In the genomic region with DNA sequence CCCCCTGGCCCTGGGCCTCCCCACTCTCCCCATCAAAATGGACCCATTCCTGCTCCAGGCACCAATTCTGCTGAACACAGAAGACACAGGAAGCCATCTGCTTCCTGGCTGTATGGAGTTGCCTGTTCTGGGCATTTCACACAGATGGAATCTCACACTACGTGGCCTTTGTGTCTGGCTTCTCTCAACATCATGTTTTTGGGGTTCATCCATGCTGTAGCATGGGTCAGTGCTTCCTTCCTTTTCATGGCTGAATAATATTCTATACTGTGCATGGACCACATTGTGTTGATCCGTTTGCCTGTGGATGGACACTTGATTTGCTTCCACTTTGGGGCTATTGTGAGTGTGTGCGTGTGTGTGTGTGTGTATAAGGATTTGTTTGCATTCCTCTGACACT, we compare ENCODE assay signal across 21 cellular contexts. TPM values are rescaled to one million over a fixed set of nuclear protein-coding genes. Genes with fewer than 3 reads are reported as not detected.
DNase-seq lines count a peak whose midpoint lies in the region; ATAC-seq, FAIRE-seq and TF ChIP-seq lines count a peak whose summit lies in the region.
"Had no signal": no experiment of that assay in that cellular context is flagged by ENCODE, and none has a peak within 500 bp of the region (broad histone marks: within the 10 kb centered on the region; RNA-seq: fewer than 3 reads in every experiment).

No MANE protein-coding gene starts in this region.

- H3K14ac ChIP-seq in H1 (ENCODE audit: insufficient read length) = no peak overlapping the region

- no peak for TF ChIP-seq POLR2A in H1 (IDR thresholded peaks at IDR 0.05; ENCODE audit: control extremely low read depth in 1 of 2, low read depth in 2 of 2, low read length in 2 of 2)

- H4K20me1 ChIP-seq in H1 (replicated peaks in 1 of 2; ENCODE audit: control insufficient read depth in 1 of 2, insufficient read depth in 2 of 2, low read length in 2 of 2) (peaks cover 0 to 2% of the 10 kb centered on the region in 2 experiments), osteoblast (ENCODE audit: insufficient read depth, low read length) (no peaks in the 10 kb centered on the region)
- H4K20me1 ChIP-seq: BLaER1 had no signal

- no peak overlapping the region for H3K56ac ChIP-seq in H1 (replicated peaks; ENCODE audit: insufficient read length, low read depth, low read length)

- no peak overlapping the region for H2BK20ac ChIP-seq in H1 (ENCODE audit: low read length)

- H2BK15ac ChIP-seq in H1 (ENCODE audit: low read length) = 0 out of 2 replicates have a peak overlapping the region, but pooled peaks have one; percentile 10

- no peak for FAIRE-seq in H1 (lab: Jason Lieb, UNC)
- FAIRE-seq: A204.1, GM12892, GM18507, H54 had no signal

- H3K23me2 ChIP-seq in H1 (ENCODE audit: low read depth, low read length) = 0 out of 2 replicates have a peak, but pooled peaks cover 3% of the 10 kb centered on the region

- TF ChIP-seq EP300 in H1 (IDR thresholded peaks at IDR 0.05; ENCODE audit: borderline replicate concordance in 1 of 2, low read depth in 2 of 2, low read length in 2 of 2) = no peak

- H2BK12ac ChIP-seq in H1 (ENCODE audit: low read depth, low read length) = no peak overlapping the region

- 89% methylated on average over 3 of the region's 3 CpGs; no CpG with 5 or more reads in 1 of the 2 experiments for WGBS in H1 (ENCODE audit: extremely low coverage in 1 of 2, insufficient coverage in 1 of 2, insufficient read length in 1 of 2, insufficient replicate concordance in 2 of 2, low coverage in 1 of 2, low lambda C conversion rate in 2 of 2, missing lambda C conversion rate in 1 of 2), 2 experiments

- H3K27me3 ChIP-seq in H1 (replicated peaks in 1 of 4; ENCODE audit: control insufficient read depth in 3 of 4, extremely low read depth in 1 of 4, insufficient read depth in 3 of 4, low read length in 3 of 4) (no peaks in the 10 kb centered on the region), osteoblast (ENCODE audit: insufficient read depth, low read length) (no peaks in the 10 kb centered on the region), WERI-Rb-1 (ENCODE audit: insufficient read depth, low read depth, severe bottlenecking) (no peaks in the 10 kb centered on the region)
- H3K27me3 ChIP-seq: BLaER1 had no signal

- H3K4me2 ChIP-seq in H1 (ENCODE audit: insufficient read depth in 1 of 2, low read depth in 2 of 2, low read length in 2 of 2) (no peak overlapping the region), osteoblast (ENCODE audit: insufficient read depth, low read length) (no peak overlapping the region)
- H3K4me2 ChIP-seq: BLaER1 had no signal

- peak overlapping the region; percentile 75; the same call in 1 of the 2 replicates for H2AK5ac ChIP-seq in H1 (ENCODE audit: low read depth, low read length)

- H2AFZ ChIP-seq in H1 (ENCODE audit: low read length) (no peak overlapping the region), osteoblast (ENCODE audit: low read length) (no peak overlapping the region)
- H2AFZ ChIP-seq: GM23248 had no signal

- peaks cover 0 to 6% (median 4%) of the 10 kb centered on the region in 4 experiments; a peak in 5 of 7 replicates for H3K4me1 ChIP-seq in H1 (replicated peaks in 1 of 4; ENCODE audit: control insufficient read depth in 3 of 4, insufficient read depth in 4 of 4, low read length in 3 of 4)
- peaks cover 2% of the 10 kb centered on the region for H3K4me1 ChIP-seq in osteoblast (ENCODE audit: insufficient read depth, low read length)

- H3K18ac ChIP-seq in H1 (ENCODE audit: extremely low read depth, low read length) = no peak overlapping the region

- H3K36me3 ChIP-seq in H1 (ENCODE audit: control insufficient read depth in 2 of 4, insufficient read depth in 4 of 4, low read length in 3 of 4) (no peaks in the 10 kb centered on the region), osteoblast (ENCODE audit: insufficient read depth, low read length) (no peaks in the 10 kb centered on the region), WERI-Rb-1 (no peaks in the 10 kb centered on the region)
- H3K36me3 ChIP-seq: BLaER1 had no signal

- H4K8ac ChIP-seq in H1 (ENCODE audit: extremely low read depth, insufficient read depth, low read length) = no peak overlapping the region

- H3K79me2 ChIP-seq in H1 (ENCODE audit: control insufficient read depth in 1 of 2, insufficient read depth in 2 of 2, low read length in 2 of 2) (no peaks in the 10 kb centered on the region), osteoblast (ENCODE audit: insufficient read depth, low read length) (no peaks in the 10 kb centered on the region)

- H2BK5ac ChIP-seq in H1 (ENCODE audit: low read depth, low read length) = no peak overlapping the region

- H2BK120ac ChIP-seq in H1 (replicated peaks; ENCODE audit: low read depth, low read length) = no peak overlapping the region

- no peak overlapping the region for H4K91ac ChIP-seq in H1 (replicated peaks; ENCODE audit: insufficient read length, low read length)

- no peak for ATAC-seq in HG03095 (IDR thresholded peaks at IDR 0.05; ENCODE audit: unreplicated experiment)
- ATAC-seq: HCT116 had no signal

- TF ChIP-seq RAD21 in H1 (IDR thresholded peaks at IDR 0.05 in 1 of 2, conservative IDR thresholded peaks at IDR 0.05 in 1 of 2; ENCODE audit: low read depth in 2 of 2, low read length in 2 of 2) = no peak

- H3K9me3 ChIP-seq in H1 (ENCODE audit: insufficient read depth in 2 of 2, low read depth in 1 of 2, low read length in 1 of 2) (no peaks in the 10 kb centered on the region), osteoblast (ENCODE audit: low read depth, low read length) (no peaks in the 10 kb centered on the region), WERI-Rb-1 (ENCODE audit: severe bottlenecking) (no peaks in the 10 kb centered on the region)
- H3K9me3 ChIP-seq: BLaER1 had no signal

- POLR2A ChIA-PET in H1 (lab: Charles Lee; ENCODE audit: partially characterized antibody) = no interaction called here

- no peak overlapping the region for H3K9ac ChIP-seq in H1 (replicated peaks in 1 of 4; ENCODE audit: extremely low read depth in 1 of 4, low read depth in 3 of 4, low read length in 3 of 4)
- H3K9ac ChIP-seq: BLaER1, GM23248 had no signal

- CTCF ChIA-PET in H1 (lab: Charles Lee; ENCODE audit: partially characterized antibody) = no interaction called here

- H3K27ac ChIP-seq in H1 (ENCODE audit: low read depth, low read length) (no peak overlapping the region), osteoblast (ENCODE audit: low read depth, low read length) (no peak overlapping the region), WERI-Rb-1 (no peak overlapping the region)
- H3K27ac ChIP-seq: BLaER1, GM23248, HL-60 had no signal

- TF ChIP-seq CTCF in H1 (IDR thresholded peaks at IDR 0.05; ENCODE audit: control extremely low read depth in 1 of 3, insufficient read depth in 1 of 3, low read depth in 1 of 3, low read length in 3 of 3) (no peak), osteoblast (IDR thresholded peaks at IDR 0.05; ENCODE audit: extremely low read depth, low read depth, low read length) (no peak), WERI-Rb-1 (IDR thresholded peaks at IDR 0.05; ENCODE audit: low read depth, low read length) (no peak)

- no peak overlapping the region for H3K4ac ChIP-seq in H1 (replicated peaks; ENCODE audit: insufficient read length, low read depth, low read length)

- in situ Hi-C loops in ACHN (cut with HindIII; ENCODE audit: low pct_ligation_motif_present, low pct_unique_long_range_greater_than_20kb, low sequenced_read_pairs) = no loop called here

- no peak overlapping the region for H3K23ac ChIP-seq in H1 (ENCODE audit: insufficient read length)

- H3K4me3 ChIP-seq in H1 (ENCODE audit: extremely low read depth in 1 of 4, insufficient read depth in 2 of 4, low read depth in 3 of 4, low read length in 4 of 4) = no peak overlapping the region
- H3K4me3 ChIP-seq in osteoblast (ENCODE audit: insufficient read depth, low read length) = no peak overlapping the region
- H3K4me3 ChIP-seq in WERI-Rb-1 (ENCODE audit: low read depth, low read length) = no peak overlapping the region
- H3K4me3 ChIP-seq: BLaER1, GM23248 had no signal

- no peaks in the 10 kb centered on the region for H3K79me1 ChIP-seq in H1 (ENCODE audit: low read depth, low read length)

- DNase-seq in Kasumi-1 (lab: John Stamatoyannopoulos, UW) (peak; percentile 38 to 53), H1 (ENCODE audit: low read depth in 1 of 2, low spot score in 2 of 2) (no peak), osteoblast (ENCODE audit: insufficient read length, low spot score, missing footprints) (peak; percentile 41), ACHN (no peak), WERI-Rb-1 (no peak), SKM-1 (lab: John Stamatoyannopoulos, UW; ENCODE audit: unreplicated experiment) (no peak)
- DNase-seq: AML-193; CD4-positive, alpha-beta memory T cell; DMS153; DMS79; GDM1; GM23248; KBM-7 had no signal

- H4K5ac ChIP-seq in H1 (ENCODE audit: insufficient read length, low read depth, low read length) = no peak overlapping the region

TF ChIP-seq in H1, 55 proteins besides CTCF, POLR2A, EP300 and RAD21:
- TF ChIP-seq ZNF274 (IDR thresholded peaks at IDR 0.05; ENCODE audit: borderline replicate concordance, extremely low read depth, low read length) = no peak
- TF ChIP-seq SIN3A (conservative IDR thresholded peaks at IDR 0.05 in 1 of 2, IDR thresholded peaks at IDR 0.05 in 1 of 2; ENCODE audit: low read depth in 1 of 2, low read length in 2 of 2) = no peak
- no peak for TF ChIP-seq BACH1 (IDR thresholded peaks at IDR 0.05; ENCODE audit: low read length)
- TF ChIP-seq SIRT6 (IDR thresholded peaks at IDR 0.05; ENCODE audit: low read length) = no peak
- TF ChIP-seq SAP30 (IDR thresholded peaks at IDR 0.05; ENCODE audit: insufficient read depth, insufficient replicate concordance, low read length) = no peak
- TF ChIP-seq KDM4A (IDR thresholded peaks at IDR 0.05; ENCODE audit: low read depth, low read length, severe bottlenecking) = no peak

RNA-seq across cellular contexts. Expression of a gene that starts 15.0 kb away (rescaled TPM):
- total RNA-seq in H1 (2021; fragmentation: NEBNext Ultra II Directional; extraction: Animal tissue kit (Norgen Biotek cat#: 25700)) = 0.19 and 0.52 TPM in 2 replicates
- polyA plus RNA-seq in H1 (2011; rRNA removed) = 0.11 and 0.33 TPM in 2 replicates
- not detected for polyA plus RNA-seq in H1 (2011; cell fraction: cytosol; rRNA removed)
- polyA plus RNA-seq in H1 (2011; cell fraction: nucleus; rRNA removed) = 0.27 TPM
- 0.17 to 0.43 TPM (median 0.22 TPM) in 3 of 4 replicates, not detected in the other for polyA plus RNA-seq in H1 (2012, experiment 1 of 2)
- 0.35 TPM for polyA plus RNA-seq in H1 (2012, experiment 2 of 2)
- 0.32 TPM for polyA plus RNA-seq in H1 (2013, experiment 1 of 2)
- polyA plus RNA-seq in H1 (2013, experiment 2 of 2) = 0.31 TPM
- polyA minus RNA-seq in H1 (2011; rRNA and poly(A)+ RNA removed) = not detected in 2 replicates
- not detected for polyA minus RNA-seq in H1 (2011; cell fraction: cytosol; rRNA and poly(A)+ RNA removed)
- polyA minus RNA-seq in H1 (2011; cell fraction: nucleus; rRNA and poly(A)+ RNA removed) = 0.50 TPM
- 11.2 and 16.6 TPM in 2 replicates for total RNA-seq in osteoblast

Comparison
In these comparisons a context has a peak if more than half of its experiments do, and no peak if none do; other contexts are left out.
1. DNase-seq: peak in Kasumi-1 (2 of 2) and osteoblast (single experiment); none in H1 (0 of 2), ACHN (single experiment), WERI-Rb-1 (single experiment) and SKM-1 (single experiment).